ENCODE assay signal across 23 cellular contexts in the genomic region with DNA sequence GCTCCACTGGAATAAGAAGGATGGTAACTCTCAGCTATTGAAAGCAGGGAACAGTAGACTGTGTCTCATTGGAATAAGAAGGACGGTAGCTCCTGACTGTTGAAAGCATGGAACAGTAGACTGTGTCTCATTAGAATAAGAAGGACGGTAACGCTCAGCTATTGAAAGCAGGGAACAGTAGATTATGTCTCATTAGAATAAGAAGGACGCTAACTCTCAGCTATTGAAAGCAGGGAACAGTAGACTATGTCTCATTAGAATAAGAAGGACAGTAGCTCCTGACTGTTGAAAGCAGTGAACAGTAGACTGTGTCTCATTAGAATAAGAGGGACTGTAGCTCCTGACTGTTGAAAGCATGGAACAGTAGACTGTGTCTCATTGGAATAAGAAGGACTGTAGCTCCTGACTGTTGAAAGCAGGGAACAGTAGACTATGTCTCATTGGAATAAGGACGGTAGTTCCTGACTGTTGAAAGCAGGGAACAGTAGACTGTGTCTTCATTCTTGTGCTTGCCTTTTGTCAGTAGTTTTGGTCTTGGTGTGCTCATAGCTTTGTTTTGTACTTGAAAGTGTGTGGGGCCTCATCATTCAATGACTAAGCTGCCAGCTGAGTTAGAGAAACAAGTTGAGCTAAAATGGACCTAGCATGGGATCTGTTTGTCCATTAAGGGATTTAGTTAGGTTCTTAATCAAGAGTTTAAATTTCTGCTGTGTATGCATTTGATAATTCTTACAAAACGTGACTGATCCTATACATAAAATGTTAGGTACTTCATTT. TPM values are rescaled to one million over a fixed set of nuclear protein-coding genes. Genes with fewer than 3 reads are reported as not detected.
DNase-seq lines count a peak whose midpoint lies in the region; ATAC-seq, FAIRE-seq and TF ChIP-seq lines count a peak whose summit lies in the region.
"Had no signal": no experiment of that assay in that cellular context is flagged by ENCODE, and none has a peak within 500 bp of the region (broad histone marks: within the 10 kb centered on the region; RNA-seq: fewer than 3 reads in every experiment).

No MANE protein-coding gene starts in this region.

- no peak overlapping the region for H3K9ac ChIP-seq in endothelial cell of umbilical vein (replicated peaks; ENCODE audit: extremely low read depth, insufficient read depth, low read length)

- H4K20me1 ChIP-seq in endothelial cell of umbilical vein (replicated peaks; ENCODE audit: control insufficient read depth, extremely low read depth, insufficient read depth, low read length), result no peaks in the 10 kb centered on the region

- POLR2A ChIA-PET in activated CD8-positive, alpha-beta T cell treated with anti-CD3 and anti-CD28 coated beads for 36 hours (lab: Charles Lee), result no interaction called here
- POLR2A ChIA-PET in activated CD8-positive, alpha-beta T cell treated with anti-CD3 and anti-CD28 coated beads, Interleukin-2, amount 10 ng/mL, durations not matched to agents 7 days and 5 days (lab: Charles Lee), result no interaction called here
- POLR2A ChIA-PET in endothelial cell of umbilical vein (lab: Charles Lee), result no interaction called here

- no peaks in the 10 kb centered on the region for H3K9me3 Mint-ChIP-seq in activated CD8-positive, alpha-beta T cell treated with anti-CD3 and anti-CD28 coated beads for 36 hours
- H3K9me3 Mint-ChIP-seq in activated CD8-positive, alpha-beta T cell treated with anti-CD3 and anti-CD28 coated beads, Interleukin-2, amount 10 ng/mL, durations not matched to agents 7 days and 5 days (ENCODE audit: insufficient read depth), result no peaks in the 10 kb centered on the region
- H3K9me3 Mint-ChIP-seq: endodermal cell; T-helper 1 cell treated with Interleukin-12 subunit alpha and Interleukin-12 subunit beta and Interleukin-4 antibody, amounts not matched to agents 30 μg/mL and 1 μg/mL, for 36 hours had no signal

- H3K4me1 Mint-ChIP-seq in activated CD8-positive, alpha-beta T cell treated with anti-CD3 and anti-CD28 coated beads for 36 hours (ENCODE audit: low read depth), result peaks cover 5% of the 10 kb centered on the region
- no peaks in the 10 kb centered on the region for H3K4me1 Mint-ChIP-seq in activated CD8-positive, alpha-beta T cell treated with anti-CD3 and anti-CD28 coated beads, Interleukin-2, amount 10 ng/mL, durations not matched to agents 7 days and 5 days (ENCODE audit: low read depth)

- peaks cover 18% of the 10 kb centered on the region for H3K36me3 Mint-ChIP-seq in activated CD8-positive, alpha-beta T cell treated with anti-CD3 and anti-CD28 coated beads for 36 hours (ENCODE audit: low read depth)
- H3K36me3 Mint-ChIP-seq in activated CD8-positive, alpha-beta T cell treated with anti-CD3 and anti-CD28 coated beads, Interleukin-2, amount 10 ng/mL, durations not matched to agents 7 days and 5 days (ENCODE audit: low read depth), result peaks cover 40% of the 10 kb centered on the region

- no peak overlapping the region for H3K4me2 ChIP-seq in endothelial cell of umbilical vein (ENCODE audit: insufficient read depth, low read length)

- peak; percentile 55 for FAIRE-seq in endothelial cell of umbilical vein (lab: Jason Lieb, UNC)
- FAIRE-seq: A204.1 had no signal

- TF ChIP-seq POLR2A in endothelial cell of umbilical vein (IDR thresholded peaks at IDR 0.05; ENCODE audit: low read depth, low read length), result no peak

- H3K4me3 ChIP-seq in endothelial cell of umbilical vein (replicated peaks in 1 of 3; ENCODE audit: insufficient read depth in 1 of 3, low read depth in 1 of 3, low read length in 3 of 3) (no peak overlapping the region), neutrophil (ENCODE audit: low read depth in 1 of 2, low read length in 1 of 2) (no peak overlapping the region)
- H3K4me3 ChIP-seq: adrenal gland, SK-N-MC had no signal

- CTCF ChIA-PET in activated CD8-positive, alpha-beta T cell treated with anti-CD3 and anti-CD28 coated beads for 36 hours (lab: Charles Lee), result interaction anchor here (1.2 kb wide), 1 partner anchor 160 kb away, joined by 3 read pairs; no protein-coding TSS in a partner anchor
- CTCF ChIA-PET in activated CD8-positive, alpha-beta T cell treated with anti-CD3 and anti-CD28 coated beads, Interleukin-2, amount 10 ng/mL, durations not matched to agents 7 days and 5 days (lab: Charles Lee), result no interaction called here
- CTCF ChIA-PET in endothelial cell of umbilical vein (lab: Charles Lee), result interaction anchor here (1.0 kb wide), 1 partner anchor 428 kb away, joined by 3 read pairs; no protein-coding TSS in a partner anchor

- TF ChIP-seq CTCF in activated CD8-positive, alpha-beta T cell treated with anti-CD3 and anti-CD28 coated beads for 36 hours (IDR thresholded peaks at IDR 0.05), result no peak
- TF ChIP-seq CTCF in endothelial cell of umbilical vein (IDR thresholded peaks at IDR 0.05; ENCODE audit: extremely low read depth in 1 of 2, insufficient read depth in 1 of 2, low read depth in 1 of 2, low read length in 2 of 2) (no peak), neutrophil (IDR thresholded peaks at IDR 0.05) (no peak)

- H3K36me3 ChIP-seq in endothelial cell of umbilical vein (ENCODE audit: control insufficient read depth in 2 of 2, extremely low read depth in 1 of 2, insufficient read depth in 2 of 2, low read length in 2 of 2) (peaks cover 2 to 7% of the 10 kb centered on the region in 2 experiments), neutrophil (peaks cover 77% of the 10 kb centered on the region)

- dilution Hi-C loops in endothelial cell of umbilical vein (cut with MboI; ENCODE audit: extremely low pct_ligation_motif_present, low sequenced_read_pairs), result no loop called here

- H3K9me1 ChIP-seq in endothelial cell of umbilical vein (replicated peaks; ENCODE audit: control insufficient read depth, extremely low read depth, insufficient read depth, low read length), result no peaks in the 10 kb centered on the region

- intact Hi-C loops in activated CD8-positive, alpha-beta T cell treated with anti-CD3 and anti-CD28 coated beads for 36 hours (cut with micrococcal nuclease), result no loop called here
- intact Hi-C loops in endothelial cell of umbilical vein (cut with micrococcal nuclease), result no loop called here

- ATAC-seq in activated CD8-positive, alpha-beta T cell treated with anti-CD3 and anti-CD28 coated beads for 36 hours, result no peak
- ATAC-seq in activated CD8-positive, alpha-beta T cell treated with anti-CD3 and anti-CD28 coated beads, Interleukin-2, amount 10 ng/mL, durations not matched to agents 7 days and 5 days, result no peak
- no peak for ATAC-seq in HG02852 (IDR thresholded peaks at IDR 0.05; ENCODE audit: unreplicated experiment)

- no peaks in the 10 kb centered on the region for H3K27me3 ChIP-seq in endothelial cell of umbilical vein (ENCODE audit: control insufficient read depth in 2 of 2, insufficient read depth in 2 of 2, low read length in 2 of 2)
- H3K27me3 ChIP-seq in neutrophil, result no peaks in the 10 kb centered on the region
- H3K27me3 ChIP-seq: adrenal gland had no signal

- H3K4me3 Mint-ChIP-seq in activated CD8-positive, alpha-beta T cell treated with anti-CD3 and anti-CD28 coated beads for 36 hours, result no peak overlapping the region
- H3K4me3 Mint-ChIP-seq in activated CD8-positive, alpha-beta T cell treated with anti-CD3 and anti-CD28 coated beads, Interleukin-2, amount 10 ng/mL, durations not matched to agents 7 days and 5 days, result no peak overlapping the region
- H3K4me3 Mint-ChIP-seq: endodermal cell; T-helper 1 cell treated with Interleukin-12 subunit alpha and Interleukin-12 subunit beta and Interleukin-4 antibody, amounts not matched to agents 30 μg/mL and 1 μg/mL, for 36 hours had no signal

- H3K27ac ChIP-seq in endothelial cell of umbilical vein (ENCODE audit: insufficient read depth, low read depth, low read length), result no peak overlapping the region
- peak overlapping the region; percentile 46 for H3K27ac ChIP-seq in neutrophil
- H3K27ac ChIP-seq: adrenal gland, RWPE1, SK-N-MC had no signal

- DNase-seq in activated CD8-positive, alpha-beta T cell treated with anti-CD3 and anti-CD28 coated beads for 36 hours, result no peak
- no peak for DNase-seq in activated CD8-positive, alpha-beta T cell treated with anti-CD3 and anti-CD28 coated beads, Interleukin-2, amount 10 ng/mL, durations not matched to agents 7 days and 5 days
- peak; percentile 65 for DNase-seq in LHCN-M2 (ENCODE audit: low read depth)
- no peak for DNase-seq in endothelial cell of umbilical vein (ENCODE audit: low read depth, low spot score)
- DNase-seq in stimulated activated CD4-positive, alpha-beta T cell treated with anti-CD3 and anti-CD28 coated beads, Interleukin-4, amount 100 ng/mL, for 1 hour, result no peak
- no peak for DNase-seq in NCI-H1694 (lab: John Stamatoyannopoulos, UW)
- DNase-seq: activated CD4-positive, alpha-beta T cell treated with anti-CD3 and anti-CD28 coated beads for 48 hours; activated effector memory CD4-positive, alpha-beta T cell treated with Interleukin-2 at 50 U/mL for 16 hours; AML-193; cortex of kidney; NCI-H1092; NCI-H1930; NCI-H69; occipital lobe; trophoblast cell had no signal

- no peaks in the 10 kb centered on the region for H3K27me3 Mint-ChIP-seq in activated CD8-positive, alpha-beta T cell treated with anti-CD3 and anti-CD28 coated beads for 36 hours
- no peaks in the 10 kb centered on the region for H3K27me3 Mint-ChIP-seq in activated CD8-positive, alpha-beta T cell treated with anti-CD3 and anti-CD28 coated beads, Interleukin-2, amount 10 ng/mL, durations not matched to agents 7 days and 5 days (ENCODE audit: low read depth)

- H3K9me3 ChIP-seq in endothelial cell of umbilical vein (replicated peaks; ENCODE audit: control insufficient read depth, insufficient read depth, low read length) (no peaks in the 10 kb centered on the region), neutrophil (no peaks in the 10 kb centered on the region)
- H3K9me3 ChIP-seq: adrenal gland had no signal

- H3K27ac Mint-ChIP-seq in activated CD8-positive, alpha-beta T cell treated with anti-CD3 and anti-CD28 coated beads for 36 hours, result peak overlapping the region; percentile 44
- H3K27ac Mint-ChIP-seq in activated CD8-positive, alpha-beta T cell treated with anti-CD3 and anti-CD28 coated beads, Interleukin-2, amount 10 ng/mL, durations not matched to agents 7 days and 5 days, result no peak overlapping the region
- H3K27ac Mint-ChIP-seq: T-helper 1 cell treated with Interleukin-12 subunit alpha and Interleukin-12 subunit beta and Interleukin-4 antibody, amounts not matched to agents 30 μg/mL and 1 μg/mL, for 36 hours had no signal

- no peaks in the 10 kb centered on the region for H3K4me1 ChIP-seq in endothelial cell of umbilical vein (ENCODE audit: control insufficient read depth, extremely low read depth, insufficient read depth, low read length)
- H3K4me1 ChIP-seq in neutrophil (ENCODE audit: control insufficient read depth in 1 of 2, insufficient read depth in 1 of 2, low read depth in 1 of 2, low read length in 1 of 2), result peaks cover 8 to 11% of the 10 kb centered on the region in 2 experiments
- H3K4me1 ChIP-seq: adrenal gland had no signal

- no TSS peak for BruUV-seq in endothelial cell of umbilical vein (replicated peaks; lab: Mats Ljungman, UMichigan)

- no peaks in the 10 kb centered on the region for H3K79me2 ChIP-seq in endothelial cell of umbilical vein (ENCODE audit: control insufficient read depth, insufficient read depth, low read length)

- H2AFZ ChIP-seq in endothelial cell of umbilical vein (ENCODE audit: low read depth, low read length), result no peak overlapping the region

RNA-seq across cellular contexts. Expression of a gene that starts 58.5 kb away (rescaled TPM):
- total RNA-seq in activated CD8-positive, alpha-beta T cell treated with anti-CD3 and anti-CD28 coated beads for 36 hours, result 10 to 100 TPM; 32.1 to 36.1 TPM
- 10 to 100 TPM; 34.1 to 39.8 TPM for total RNA-seq in activated CD8-positive, alpha-beta T cell treated with anti-CD3 and anti-CD28 coated beads, Interleukin-2, amount 10 ng/mL, durations not matched to agents 7 days and 5 days
- 19.7 and 20.5 TPM in 2 replicates for total RNA-seq in LHCN-M2 (2014; rRNA removed)
- polyA plus RNA-seq in LHCN-M2 (2012), result 12.3 TPM
- 33.2 and 33.8 TPM in 2 replicates for total RNA-seq in endothelial cell of umbilical vein
- 22.4 and 25.2 TPM in 2 replicates for polyA plus RNA-seq in endothelial cell of umbilical vein
- polyA plus RNA-seq in endothelial cell of umbilical vein (2011; cell fraction: cytosol; rRNA removed), result 16.6 and 19.1 TPM in 2 replicates
- polyA plus RNA-seq in endothelial cell of umbilical vein (2011; cell fraction: nucleus; rRNA removed), result 49.9 and 54.5 TPM in 2 replicates
- polyA plus RNA-seq in endothelial cell of umbilical vein (2012), result 13.2 and 13.3 TPM in 2 replicates
- polyA minus RNA-seq in endothelial cell of umbilical vein, result 28.2 and 31.3 TPM in 2 replicates
- polyA minus RNA-seq in endothelial cell of umbilical vein (2011; cell fraction: cytosol; rRNA and poly(A)+ RNA removed), result 25.3 TPM
- polyA minus RNA-seq in endothelial cell of umbilical vein (2011; cell fraction: nucleus; rRNA and poly(A)+ RNA removed), result 34.3 and 44.2 TPM in 2 replicates
